ENCODE assay signal across 25 cellular contexts in genomic region chr3:131775660-131776059, GRCh38.
"Had no signal": no experiment of that assay in that cellular context is flagged by ENCODE, and none has a peak within 500 bp of the region (broad histone marks: within the 10 kb centered on the region; RNA-seq: fewer than 3 reads in every experiment).

No MANE protein-coding gene starts in this region.

- ATAC-seq: gastroesophageal sphincter; heart left ventricle; left cardiac atrium; left lung; left ventricle myocardium superior; naive thymus-derived CD4-positive, alpha-beta T cell had no signal

- FAIRE-seq: colon, endothelial cell of umbilical vein, islet of Langerhans, keratinocyte had no signal

- H2AFZ ChIP-seq: hepatocyte had no signal

- H3K27me3 ChIP-seq: dorsolateral prefrontal cortex, esophagus squamous epithelium, gastroesophageal sphincter, heart left ventricle, hepatocyte, left lung had no signal

- H3K4me3 ChIP-seq: coronary artery, dorsolateral prefrontal cortex, esophagus squamous epithelium, gastroesophageal sphincter, heart left ventricle, hepatocyte, left lung, lung had no signal

- H3K4me1 ChIP-seq: esophagus squamous epithelium, gastroesophageal sphincter, left lung had no signal

- H3K4me1 Mint-ChIP-seq: memory B cell; naive thymus-derived CD4-positive, alpha-beta T cell had no signal

- H3K79me2 ChIP-seq: hepatocyte had no signal

- H3K27ac Mint-ChIP-seq: memory B cell; naive thymus-derived CD4-positive, alpha-beta T cell had no signal

- H3K4me2 ChIP-seq: hepatocyte had no signal

- H3K9me3 ChIP-seq: left lung had no signal

- H3K4me3 Mint-ChIP-seq: memory B cell; naive thymus-derived CD4-positive, alpha-beta T cell had no signal

- DNase-seq: dermis blood vessel endothelial cell; dorsolateral prefrontal cortex; effector CD4-positive, alpha-beta T cell; effector memory CD4-positive, alpha-beta T cell; esophagus squamous epithelium; foreskin fibroblast; foreskin melanocyte; heart left ventricle; hypothalamus; left cardiac atrium; left lung; left ventricle myocardium superior; mammary epithelial cell; mesendoderm; midbrain; naive thymus-derived CD4-positive, alpha-beta T cell had no signal

- H3K36me3 ChIP-seq: esophagus squamous epithelium, gastroesophageal sphincter, heart left ventricle, left lung had no signal

- H3K27ac ChIP-seq: coronary artery, dorsolateral prefrontal cortex, esophagus squamous epithelium, gastroesophageal sphincter, heart left ventricle, hepatocyte, left lung had no signal

- H3K36me3 Mint-ChIP-seq: memory B cell had no signal
